In the genomic region with DNA sequence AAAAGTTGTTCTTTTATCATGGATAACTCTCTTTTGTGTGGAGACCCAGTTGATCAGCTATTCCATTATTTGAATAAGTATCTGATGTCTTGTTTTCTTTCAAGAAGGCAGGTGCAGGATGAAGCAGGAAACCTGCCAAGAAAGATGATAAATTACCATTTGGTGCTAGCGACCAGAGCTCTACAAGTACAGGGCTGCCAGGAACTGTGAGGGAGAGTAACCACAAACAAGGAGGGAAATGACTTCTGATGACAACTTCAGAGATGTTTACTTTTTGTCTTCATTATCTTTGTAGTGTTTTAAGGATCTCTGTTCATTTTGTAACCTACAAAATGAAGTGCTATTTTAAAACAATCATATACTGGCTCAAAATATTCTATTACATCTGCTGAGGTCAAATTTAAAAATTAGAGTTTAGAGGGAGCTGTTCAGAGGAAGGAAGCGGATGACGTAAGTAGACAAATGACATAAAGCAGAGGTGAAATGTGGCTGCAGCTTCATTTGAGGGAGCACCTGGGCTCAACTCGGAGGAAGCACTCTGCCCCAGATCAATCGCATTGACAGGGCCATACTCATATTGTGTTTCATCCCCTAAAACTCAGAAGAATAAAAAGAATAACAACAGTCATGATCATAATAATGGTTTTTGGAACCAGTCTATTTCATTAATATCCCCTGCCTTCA, we compare ENCODE assay signal across 15 cellular contexts.
DNase-seq lines count a peak whose midpoint lies in the region; ATAC-seq lines count a peak whose summit lies in the region.
"Had no signal": no experiment of that assay in that cellular context is flagged by ENCODE, and none has a peak within 500 bp of the region (broad histone marks: within the 10 kb centered on the region; RNA-seq: fewer than 3 reads in every experiment).

No MANE protein-coding gene starts in this region.

- no peaks in the 10 kb centered on the region for H3K27me3 Mint-ChIP-seq in activated T-cell treated with anti-CD3 and anti-CD28 coated beads, Interleukin-2, amount 50 U/mL, for 4 hours (ENCODE audit: low read depth)
- H3K27me3 Mint-ChIP-seq in activated T-cell treated with anti-CD3 and anti-CD28 coated beads, Interleukin-2, amount 50 U/mL, for 24 hours, result no peaks in the 10 kb centered on the region

- DNase-seq in activated T-cell treated with anti-CD3 and anti-CD28 coated beads, Interleukin-2, amount 50 U/mL, for 4 hours, result no peak
- no peak for DNase-seq in activated T-cell treated with anti-CD3 and anti-CD28 coated beads, Interleukin-2, amount 50 U/mL, for 24 hours
- peak; percentile 96 for DNase-seq in NCI-H146 (lab: John Stamatoyannopoulos, UW)
- peak; percentile 96 for DNase-seq in NCI-H748 treated with DMSO at 0.1 percent for 48 hours (lab: John Stamatoyannopoulos, UW)
- peak; percentile 0 for DNase-seq in myocyte (ENCODE audit: low read depth)
- no peak for DNase-seq in substantia nigra (lab: John Stamatoyannopoulos, UW)
- DNase-seq in superior temporal gyrus (ENCODE audit: extremely low spot score), result no peak
- DNase-seq: body of pancreas; effector CD4-positive, alpha-beta T cell; H7; midbrain; posterior cingulate gyrus had no signal

- peaks cover 11% of the 10 kb centered on the region for H3K4me1 Mint-ChIP-seq in activated T-cell treated with anti-CD3 and anti-CD28 coated beads, Interleukin-2, amount 50 U/mL, for 4 hours (ENCODE audit: low read depth)
- H3K4me1 Mint-ChIP-seq in activated T-cell treated with anti-CD3 and anti-CD28 coated beads, Interleukin-2, amount 50 U/mL, for 24 hours (ENCODE audit: low read depth), result peaks cover 12% of the 10 kb centered on the region

- no peaks in the 10 kb centered on the region for H3K36me3 Mint-ChIP-seq in activated T-cell treated with anti-CD3 and anti-CD28 coated beads, Interleukin-2, amount 50 U/mL, for 4 hours (ENCODE audit: insufficient read depth)
- no peaks in the 10 kb centered on the region for H3K36me3 Mint-ChIP-seq in activated T-cell treated with anti-CD3 and anti-CD28 coated beads, Interleukin-2, amount 50 U/mL, for 24 hours (ENCODE audit: low read depth)

- peak; percentile 37 to 48 for ATAC-seq in activated T-cell treated with anti-CD3 and anti-CD28 coated beads, Interleukin-2, amount 50 U/mL, for 4 hours
- no peak for ATAC-seq in GM21515 (IDR thresholded peaks at IDR 0.05; ENCODE audit: unreplicated experiment)
- ATAC-seq: body of pancreas had no signal

- no peak overlapping the region for H3K27ac ChIP-seq in substantia nigra (ENCODE audit: low read depth, low read length, poor library complexity, severe bottlenecking)
- H3K27ac ChIP-seq: body of pancreas, SJSA1, vagina had no signal

- no peak overlapping the region for H3K27ac Mint-ChIP-seq in activated T-cell treated with anti-CD3 and anti-CD28 coated beads, Interleukin-2, amount 50 U/mL, for 24 hours

- H3K4me3 Mint-ChIP-seq in activated T-cell treated with anti-CD3 and anti-CD28 coated beads, Interleukin-2, amount 50 U/mL, for 4 hours, result no peak overlapping the region
- H3K4me3 Mint-ChIP-seq in activated T-cell treated with anti-CD3 and anti-CD28 coated beads, Interleukin-2, amount 50 U/mL, for 24 hours, result no peak overlapping the region

- H3K9me3 Mint-ChIP-seq in activated T-cell treated with anti-CD3 and anti-CD28 coated beads, Interleukin-2, amount 50 U/mL, for 4 hours, result no peaks in the 10 kb centered on the region
- H3K9me3 Mint-ChIP-seq in activated T-cell treated with anti-CD3 and anti-CD28 coated beads, Interleukin-2, amount 50 U/mL, for 24 hours, result no peaks in the 10 kb centered on the region

Comparison
In these comparisons a context has a peak if more than half of its experiments do, and no peak if none do; other contexts are left out.
1. DNase-seq: peak in NCI-H146 (single experiment), NCI-H748 treated with DMSO at 0.1 percent for 48 hours (single experiment) and myocyte (single experiment); none in activated T-cell treated with anti-CD3 and anti-CD28 coated beads, Interleukin-2, amount 50 U/mL, for 4 hours (single experiment), activated T-cell treated with anti-CD3 and anti-CD28 coated beads, Interleukin-2, amount 50 U/mL, for 24 hours (single experiment), substantia nigra (0 of 49) and superior temporal gyrus (single experiment).